ENCODE assay signal across 8 cellular contexts in genomic region chr5:108003178-108003577, GRCh38.
DNase-seq lines count a peak whose midpoint lies in the region; ATAC-seq, FAIRE-seq and TF ChIP-seq lines count a peak whose summit lies in the region.

No MANE protein-coding gene starts in this region.

- no peaks in the 10 kb centered on the region for H4K20me1 ChIP-seq in Karpas-422 (ENCODE audit: insufficient read depth, low read depth, low read length)

- peaks cover 11 to 17% (median 14%) of the 10 kb centered on the region in 4 donors for H3K4me1 Mint-ChIP-seq in CD4-positive, alpha-beta memory T cell
- peaks cover 9% of the 10 kb centered on the region for H3K4me1 Mint-ChIP-seq in activated B cell treated with CpG ODN at 0.5 μM for 24 hours

- peak overlapping the region in 5 of 7 donors; percentile 5 to 82 (median 26) for H3K27ac Mint-ChIP-seq in CD4-positive, alpha-beta memory T cell
- peak overlapping the region; percentile 57 for H3K27ac Mint-ChIP-seq in activated B cell treated with CpG ODN at 0.5 μM for 24 hours

- no peak overlapping the region for H2AFZ ChIP-seq in Karpas-422 (ENCODE audit: low read length)

- H3K36me3 Mint-ChIP-seq in CD4-positive, alpha-beta memory T cell: peaks cover 0 to 5% of the 10 kb centered on the region in 2 donors
- H3K36me3 Mint-ChIP-seq in activated B cell treated with CpG ODN at 0.5 μM for 24 hours (ENCODE audit: low read depth): no peaks in the 10 kb centered on the region

- no peaks in the 10 kb centered on the region for H3K9me3 ChIP-seq in CD4-positive, alpha-beta memory T cell (ENCODE audit: control insufficient read depth in 1 of 2, low read length in 2 of 2)
- H3K9me3 ChIP-seq in kidney (ENCODE audit: control insufficient read depth in 1 of 2, low read length in 2 of 2) (no peaks in the 10 kb centered on the region), Karpas-422 (ENCODE audit: low read length) (no peaks in the 10 kb centered on the region)

- H3K4me3 ChIP-seq in CD4-positive, alpha-beta memory T cell (ENCODE audit: low read length in 2 of 2): no peak overlapping the region
- H3K4me3 ChIP-seq in kidney (ENCODE audit: low read length in 2 of 2) (peak overlapping the region; percentile 15 to 55), Karpas-422 (ENCODE audit: low read length) (no peak overlapping the region)

- H3K4me2 ChIP-seq in Karpas-422 (ENCODE audit: low read depth, low read length, poor library complexity, severe bottlenecking): no peak overlapping the region

- peak in 4 of 5 donors; percentile 10 to 35 (median 18) for DNase-seq in CD4-positive, alpha-beta memory T cell
- no peak for DNase-seq in GM19239 (ENCODE audit: insufficient read length, low spot score)
- no peak for DNase-seq in activated B cell treated with CpG ODN at 0.5 μM for 24 hours
- DNase-seq in kidney: no peak
- DNase-seq in NCI-H1092 treated with DMSO at 0.1 percent for 48 hours (lab: John Stamatoyannopoulos, UW): no peak
- DNase-seq in nucleus accumbens (lab: John Stamatoyannopoulos, UW): no peak
- no peak for DNase-seq in Karpas-422

- ATAC-seq in HG03342 (IDR thresholded peaks at IDR 0.05; ENCODE audit: unreplicated experiment): peak; percentile 98
- ATAC-seq in activated B cell treated with CpG ODN at 0.5 μM for 24 hours (ENCODE audit: low read depth): peak; percentile 61

- H3K79me2 ChIP-seq in Karpas-422 (ENCODE audit: low read length): no peaks in the 10 kb centered on the region

- CTCF ChIA-PET in CD4-positive, alpha-beta memory T cell (lab: Charles Lee; ENCODE audit: partially characterized antibody): no interaction called here
- CTCF ChIA-PET in activated B cell treated with CpG ODN at 0.5 μM for 24 hours (lab: Charles Lee): no interaction called here

- H3K9me2 ChIP-seq in Karpas-422 (replicated peaks; ENCODE audit: insufficient read depth, low read length): no peaks in the 10 kb centered on the region

- H3K9me3 Mint-ChIP-seq in CD4-positive, alpha-beta memory T cell: no peaks in the 10 kb centered on the region
- no peaks in the 10 kb centered on the region for H3K9me3 Mint-ChIP-seq in activated B cell treated with CpG ODN at 0.5 μM for 24 hours

- no peaks in the 10 kb centered on the region for H3K36me3 ChIP-seq in CD4-positive, alpha-beta memory T cell (ENCODE audit: insufficient read depth, low read length)
- H3K36me3 ChIP-seq in kidney (ENCODE audit: control insufficient read depth in 1 of 2, insufficient read depth in 2 of 2, low read length in 2 of 2) (no peaks in the 10 kb centered on the region), Karpas-422 (ENCODE audit: insufficient read depth, low read length) (no peaks in the 10 kb centered on the region)

- POLR2A ChIA-PET in CD4-positive, alpha-beta memory T cell (lab: Charles Lee; ENCODE audit: partially characterized antibody): no interaction called here
- POLR2A ChIA-PET in activated B cell treated with CpG ODN at 0.5 μM for 24 hours (lab: Charles Lee): no interaction called here

- no peak for TF ChIP-seq CTCF in activated B cell treated with CpG ODN at 0.5 μM for 24 hours (IDR thresholded peaks at IDR 0.05)
- no peak for TF ChIP-seq CTCF in kidney (IDR thresholded peaks at IDR 0.05; ENCODE audit: borderline replicate concordance, extremely low read depth, insufficient read depth)

- H3K27me3 Mint-ChIP-seq in CD4-positive, alpha-beta memory T cell: no peaks in the 10 kb centered on the region
- H3K27me3 Mint-ChIP-seq in activated B cell treated with CpG ODN at 0.5 μM for 24 hours: no peaks in the 10 kb centered on the region

- intact Hi-C loops in CD4-positive, alpha-beta memory T cell (cut with micrococcal nuclease): no loop called here
- intact Hi-C loops in activated B cell treated with CpG ODN at 0.5 μM for 24 hours (cut with micrococcal nuclease) (no loop called here), kidney (cut with DNase I) (no loop called here)

- peak overlapping the region; percentile 27 to 82 (median 54) for H3K4me3 Mint-ChIP-seq in CD4-positive, alpha-beta memory T cell
- peak overlapping the region; percentile 63 for H3K4me3 Mint-ChIP-seq in activated B cell treated with CpG ODN at 0.5 μM for 24 hours

- FAIRE-seq in GM19239 (lab: Jason Lieb, UNC) (peak; percentile 18), kidney (lab: Jason Lieb, UNC) (peak; percentile 61)

- H3K4me1 ChIP-seq in CD4-positive, alpha-beta memory T cell (ENCODE audit: insufficient read depth, low read length): peaks cover 12% of the 10 kb centered on the region
- H3K4me1 ChIP-seq in kidney (ENCODE audit: control insufficient read depth in 1 of 2, insufficient read depth in 1 of 2, low read depth in 1 of 2, low read length in 2 of 2) (no peaks in the 10 kb centered on the region), Karpas-422 (ENCODE audit: low read length) (no peaks in the 10 kb centered on the region)

- H3K27me3 ChIP-seq in CD4-positive, alpha-beta memory T cell (ENCODE audit: insufficient read depth, low read length): no peaks in the 10 kb centered on the region
- H3K27me3 ChIP-seq in Karpas-422 (ENCODE audit: low read length): no peaks in the 10 kb centered on the region

- no peak overlapping the region for H3K27ac ChIP-seq in CD4-positive, alpha-beta memory T cell (ENCODE audit: low read depth, low read length)
- H3K27ac ChIP-seq in kidney (ENCODE audit: low read depth in 2 of 2, low read length in 2 of 2): no peak overlapping the region
- H3K27ac ChIP-seq in Karpas-422 (ENCODE audit: low read length): no peak overlapping the region

- H3K9ac ChIP-seq in kidney (ENCODE audit: low read length in 2 of 2): no peak overlapping the region
- no peak overlapping the region for H3K9ac ChIP-seq in Karpas-422 (ENCODE audit: low read length)

Comparison
In these comparisons a context has a peak if more than half of its experiments do, and no peak if none do; other contexts are left out.
1. DNase-seq: peak in CD4-positive, alpha-beta memory T cell (4 of 5); none in GM19239 (single experiment), activated B cell treated with CpG ODN at 0.5 μM for 24 hours (single experiment), kidney (single experiment), NCI-H1092 treated with DMSO at 0.1 percent for 48 hours (single experiment), nucleus accumbens (0 of 56) and Karpas-422 (single experiment).
2. H3K4me3 ChIP-seq: peak in kidney (2 of 2); none in CD4-positive, alpha-beta memory T cell (0 of 2) and Karpas-422 (single experiment).